Comparison of ENCODE assay signal across 1 cellular context in the genomic region with DNA sequence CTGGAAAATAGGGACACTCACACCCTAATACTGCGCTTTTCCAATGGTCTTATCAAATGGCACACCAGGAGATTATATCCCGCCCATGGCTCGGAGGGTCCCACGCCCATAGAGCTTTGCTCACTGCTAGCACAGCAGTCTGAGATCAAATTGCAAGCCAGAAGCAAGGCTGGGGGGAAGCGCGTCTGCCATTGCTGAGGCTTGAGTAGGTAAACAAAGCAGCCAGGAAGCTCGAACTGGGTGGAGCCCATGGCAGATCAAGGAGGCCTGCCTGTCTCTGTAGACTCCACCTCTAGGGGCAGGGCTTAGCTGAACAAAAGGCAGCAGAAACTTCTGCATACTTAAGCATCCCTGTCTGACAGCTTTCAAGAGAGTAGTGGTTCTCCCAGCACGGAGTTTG. TPM values are rescaled to one million over a fixed set of nuclear protein-coding genes. Genes with fewer than 3 reads are reported as not detected.
"Had no signal": no experiment of that assay in that cellular context is flagged by ENCODE, and none has a peak within 500 bp of the region (broad histone marks: within the 10 kb centered on the region; RNA-seq: fewer than 3 reads in every experiment).

No MANE protein-coding gene starts in this region.

RNA-seq across cellular contexts. Expression of gene PROS1, which starts 23.7 kb away (rescaled TPM):
- total RNA-seq: natural killer cell treated with Interleukin-12 subunit alpha and Interleukin-12 subunit beta and Interleukin-15 and Interleukin-18, amount 100 ng/mL, for 72 hours had no signal
